3 cellular contexts compared by ENCODE assay signal in genomic region chr17:71866095-71866494, GRCh38.
TF ChIP-seq lines count a peak whose summit lies in the region.

No MANE protein-coding gene starts in this region.

TF ChIP-seq in SK-N-SH, 30 proteins besides CTCF, POLR2A, EP300 and RAD21 (continued from another document):
- TF ChIP-seq FOXJ3 (CRISPR knock-in tag; IDR thresholded peaks at IDR 0.05), result no peak
- TF ChIP-seq FOSL2 (IDR thresholded peaks at IDR 0.05; ENCODE audit: borderline replicate concordance, low read depth), result no peak
- TF ChIP-seq, protein P1, sequence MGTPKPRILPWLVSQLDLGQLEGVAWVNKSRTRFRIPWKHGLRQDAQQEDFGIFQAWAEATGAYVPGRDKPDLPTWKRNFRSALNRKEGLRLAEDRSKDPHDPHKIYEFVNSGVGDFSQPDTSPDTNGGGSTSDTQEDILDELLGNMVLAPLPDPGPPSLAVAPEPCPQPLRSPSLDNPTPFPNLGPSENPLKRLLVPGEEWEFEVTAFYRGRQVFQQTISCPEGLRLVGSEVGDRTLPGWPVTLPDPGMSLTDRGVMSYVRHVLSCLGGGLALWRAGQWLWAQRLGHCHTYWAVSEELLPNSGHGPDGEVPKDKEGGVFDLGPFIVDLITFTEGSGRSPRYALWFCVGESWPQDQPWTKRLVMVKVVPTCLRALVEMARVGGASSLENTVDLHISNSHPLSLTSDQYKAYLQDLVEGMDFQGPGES (IDR thresholded peaks at IDR 0.05; ENCODE audit: low read depth, low read length), result no peak
- no peak for TF ChIP-seq ZBTB33 (IDR thresholded peaks at IDR 0.05; ENCODE audit: borderline replicate concordance, low read depth)
- no peak for TF ChIP-seq RFX5 (IDR thresholded peaks at IDR 0.05; ENCODE audit: low read length)

TF ChIP-seq in SK-N-SH treated with all-trans-retinoic acid at 6 μM for 48 hours, 23 proteins besides CTCF, POLR2A, EP300 and RAD21:
- TF ChIP-seq, protein P2, sequence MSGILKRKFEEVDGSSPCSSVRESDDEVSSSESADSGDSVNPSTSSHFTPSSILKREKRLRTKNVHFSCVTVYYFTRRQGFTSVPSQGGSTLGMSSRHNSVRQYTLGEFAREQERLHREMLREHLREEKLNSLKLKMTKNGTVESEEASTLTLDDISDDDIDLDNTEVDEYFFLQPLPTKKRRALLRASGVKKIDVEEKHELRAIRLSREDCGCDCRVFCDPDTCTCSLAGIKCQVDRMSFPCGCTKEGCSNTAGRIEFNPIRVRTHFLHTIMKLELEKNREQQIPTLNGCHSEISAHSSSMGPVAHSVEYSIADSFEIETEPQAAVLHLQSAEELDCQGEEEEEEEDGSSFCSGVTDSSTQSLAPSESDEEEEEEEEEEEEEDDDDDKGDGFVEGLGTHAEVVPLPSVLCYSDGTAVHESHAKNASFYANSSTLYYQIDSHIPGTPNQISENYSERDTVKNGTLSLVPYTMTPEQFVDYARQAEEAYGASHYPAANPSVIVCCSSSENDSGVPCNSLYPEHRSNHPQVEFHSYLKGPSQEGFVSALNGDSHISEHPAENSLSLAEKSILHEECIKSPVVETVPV (CRISPR knock-in tag; IDR thresholded peaks at IDR 0.05), result no peak
- TF ChIP-seq, protein P3, sequence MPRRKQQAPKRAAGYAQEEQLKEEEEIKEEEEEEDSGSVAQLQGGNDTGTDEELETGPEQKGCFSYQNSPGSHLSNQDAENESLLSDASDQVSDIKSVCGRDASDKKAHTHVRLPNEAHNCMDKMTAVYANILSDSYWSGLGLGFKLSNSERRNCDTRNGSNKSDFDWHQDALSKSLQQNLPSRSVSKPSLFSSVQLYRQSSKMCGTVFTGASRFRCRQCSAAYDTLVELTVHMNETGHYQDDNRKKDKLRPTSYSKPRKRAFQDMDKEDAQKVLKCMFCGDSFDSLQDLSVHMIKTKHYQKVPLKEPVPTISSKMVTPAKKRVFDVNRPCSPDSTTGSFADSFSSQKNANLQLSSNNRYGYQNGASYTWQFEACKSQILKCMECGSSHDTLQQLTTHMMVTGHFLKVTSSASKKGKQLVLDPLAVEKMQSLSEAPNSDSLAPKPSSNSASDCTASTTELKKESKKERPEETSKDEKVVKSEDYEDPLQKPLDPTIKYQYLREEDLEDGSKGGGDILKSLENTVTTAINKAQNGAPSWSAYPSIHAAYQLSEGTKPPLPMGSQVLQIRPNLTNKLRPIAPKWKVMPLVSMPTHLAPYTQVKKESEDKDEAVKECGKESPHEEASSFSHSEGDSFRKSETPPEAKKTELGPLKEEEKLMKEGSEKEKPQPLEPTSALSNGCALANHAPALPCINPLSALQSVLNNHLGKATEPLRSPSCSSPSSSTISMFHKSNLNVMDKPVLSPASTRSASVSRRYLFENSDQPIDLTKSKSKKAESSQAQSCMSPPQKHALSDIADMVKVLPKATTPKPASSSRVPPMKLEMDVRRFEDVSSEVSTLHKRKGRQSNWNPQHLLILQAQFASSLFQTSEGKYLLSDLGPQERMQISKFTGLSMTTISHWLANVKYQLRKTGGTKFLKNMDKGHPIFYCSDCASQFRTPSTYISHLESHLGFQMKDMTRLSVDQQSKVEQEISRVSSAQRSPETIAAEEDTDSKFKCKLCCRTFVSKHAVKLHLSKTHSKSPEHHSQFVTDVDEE (CRISPR knock-in tag; IDR thresholded peaks at IDR 0.05), result no peak
- TF ChIP-seq ZFP30 (CRISPR knock-in tag; IDR thresholded peaks at IDR 0.05) (no peak), PATZ1 (CRISPR knock-in tag; IDR thresholded peaks at IDR 0.05; ENCODE audit: borderline replicate concordance) (no peak), ZFP3 (CRISPR knock-in tag; IDR thresholded peaks at IDR 0.05) (no peak), ESRRG (CRISPR knock-in tag; IDR thresholded peaks at IDR 0.05) (no peak), OSR1 (CRISPR knock-in tag; IDR thresholded peaks at IDR 0.05) (no peak), ZNF8 (CRISPR knock-in tag; IDR thresholded peaks at IDR 0.05) (no peak), GLIS3 (CRISPR knock-in tag; IDR thresholded peaks at IDR 0.05) (no peak), TCF4 (CRISPR knock-in tag; IDR thresholded peaks at IDR 0.05; ENCODE audit: borderline replicate concordance) (no peak), SNAI2 (CRISPR knock-in tag; IDR thresholded peaks at IDR 0.05) (no peak)
- TF ChIP-seq, protein P4, sequence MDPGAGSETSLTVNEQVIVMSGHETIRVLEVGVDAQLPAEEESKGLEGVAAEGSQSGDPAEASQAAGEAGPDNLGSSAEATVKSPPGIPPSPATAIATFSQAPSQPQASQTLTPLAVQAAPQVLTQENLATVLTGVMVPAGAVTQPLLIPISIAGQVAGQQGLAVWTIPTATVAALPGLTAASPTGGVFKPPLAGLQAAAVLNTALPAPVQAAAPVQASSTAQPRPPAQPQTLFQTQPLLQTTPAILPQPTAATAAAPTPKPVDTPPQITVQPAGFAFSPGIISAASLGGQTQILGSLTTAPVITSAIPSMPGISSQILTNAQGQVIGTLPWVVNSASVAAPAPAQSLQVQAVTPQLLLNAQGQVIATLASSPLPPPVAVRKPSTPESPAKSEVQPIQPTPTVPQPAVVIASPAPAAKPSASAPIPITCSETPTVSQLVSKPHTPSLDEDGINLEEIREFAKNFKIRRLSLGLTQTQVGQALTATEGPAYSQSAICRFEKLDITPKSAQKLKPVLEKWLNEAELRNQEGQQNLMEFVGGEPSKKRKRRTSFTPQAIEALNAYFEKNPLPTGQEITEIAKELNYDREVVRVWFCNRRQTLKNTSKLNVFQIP (CRISPR knock-in tag; IDR thresholded peaks at IDR 0.05; ENCODE audit: borderline replicate concordance, low read depth), result no peak

TF ChIP-seq in H1, 55 proteins besides CTCF, POLR2A, EP300 and RAD21 (continued from another document):
- TF ChIP-seq, protein P5, sequence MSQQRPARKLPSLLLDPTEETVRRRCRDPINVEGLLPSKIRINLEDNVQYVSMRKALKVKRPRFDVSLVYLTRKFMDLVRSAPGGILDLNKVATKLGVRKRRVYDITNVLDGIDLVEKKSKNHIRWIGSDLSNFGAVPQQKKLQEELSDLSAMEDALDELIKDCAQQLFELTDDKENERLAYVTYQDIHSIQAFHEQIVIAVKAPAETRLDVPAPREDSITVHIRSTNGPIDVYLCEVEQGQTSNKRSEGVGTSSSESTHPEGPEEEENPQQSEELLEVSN (IDR thresholded peaks at IDR 0.05), result no peak
- no peak for TF ChIP-seq SUZ12 (IDR thresholded peaks at IDR 0.05; ENCODE audit: low read length)
- TF ChIP-seq CEBPB (IDR thresholded peaks at IDR 0.05; ENCODE audit: low read depth, low read length), result no peak
- TF ChIP-seq ASH2L (IDR thresholded peaks at IDR 0.05; ENCODE audit: low read length), result no peak
- TF ChIP-seq NRF1 (IDR thresholded peaks at IDR 0.05; ENCODE audit: low read depth, low read length), result no peak
- no peak for TF ChIP-seq CTBP2 (IDR thresholded peaks at IDR 0.05; ENCODE audit: borderline replicate concordance, insufficient read depth, insufficient read length, low read length)
- TF ChIP-seq KDM5A (IDR thresholded peaks at IDR 0.05; ENCODE audit: low read length), result no peak
- TF ChIP-seq, protein P6, sequence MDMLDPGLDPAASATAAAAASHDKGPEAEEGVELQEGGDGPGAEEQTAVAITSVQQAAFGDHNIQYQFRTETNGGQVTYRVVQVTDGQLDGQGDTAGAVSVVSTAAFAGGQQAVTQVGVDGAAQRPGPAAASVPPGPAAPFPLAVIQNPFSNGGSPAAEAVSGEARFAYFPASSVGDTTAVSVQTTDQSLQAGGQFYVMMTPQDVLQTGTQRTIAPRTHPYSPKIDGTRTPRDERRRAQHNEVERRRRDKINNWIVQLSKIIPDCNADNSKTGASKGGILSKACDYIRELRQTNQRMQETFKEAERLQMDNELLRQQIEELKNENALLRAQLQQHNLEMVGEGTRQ (IDR thresholded peaks at IDR 0.05; ENCODE audit: low read length), result no peak
- TF ChIP-seq PHF8 (conservative IDR thresholded peaks at IDR 0.05; ENCODE audit: low read depth, low read length), result no peak
- TF ChIP-seq TEAD4 (IDR thresholded peaks at IDR 0.05; ENCODE audit: low read depth, low read length), result no peak
- TF ChIP-seq CREB1 (IDR thresholded peaks at IDR 0.05), result no peak
